In genomic region chr6:47179286-47179685, GRCh38 we compare ENCODE assay signal across 16 cellular contexts.
"Had no signal": no experiment of that assay in that cellular context is flagged by ENCODE, and none has a peak within 500 bp of the region (broad histone marks: within the 10 kb centered on the region; RNA-seq: fewer than 3 reads in every experiment).

No MANE protein-coding gene starts in this region.

- H3K27ac Mint-ChIP-seq: natural killer cell; stimulated activated effector memory CD8-positive, alpha-beta T cell treated with anti-CD3 and anti-CD28 coated beads, Interleukin-12 subunit alpha, Interleukin-12 subunit beta, amount 100 ng/mL, for 72 hours had no signal

- ATAC-seq: gastrocnemius medialis; left cardiac atrium; left ventricle myocardium superior; natural killer cell; stimulated activated effector memory CD8-positive, alpha-beta T cell treated with anti-CD3 and anti-CD28 coated beads, Interleukin-12 subunit alpha, Interleukin-12 subunit beta, amount 100 ng/mL, for 72 hours; stimulated activated naive CD8-positive, alpha-beta T cell treated with anti-CD3 and anti-CD28 coated beads, Interleukin-15, Interleukin-2, amounts not matched to agents 100 U/mL and 50 U/mL, for 24 hours had no signal

- H3K4me3 ChIP-seq: coronary artery, gastrocnemius medialis, ovary, right atrium auricular region, suprapubic skin, tibial artery had no signal

- DNase-seq: caudate nucleus; effector CD8-positive, alpha-beta T cell; gastrocnemius medialis; left cardiac atrium; left ventricle myocardium superior; natural killer cell; ovary; stimulated activated CD4-positive, alpha-beta T cell treated with anti-CD3 and anti-CD28 coated beads, Interleukin-4, amount 100 ng/mL, for 1 hour; stimulated activated CD8-positive, alpha-beta memory T cell treated with anti-CD3 and anti-CD28 coated beads, Interleukin-4, amount 100 ng/mL, for 48 hours; stimulated activated naive CD8-positive, alpha-beta T cell treated with anti-CD3 and anti-CD28 coated beads, Interleukin-15, Interleukin-2, amounts not matched to agents 100 U/mL and 50 U/mL, for 24 hours; tibial artery had no signal

- H3K4me1 Mint-ChIP-seq: natural killer cell; neural crest cell; stimulated activated effector memory CD8-positive, alpha-beta T cell treated with anti-CD3 and anti-CD28 coated beads, Interleukin-12 subunit alpha, Interleukin-12 subunit beta, amount 100 ng/mL, for 72 hours had no signal

- H3K9me3 Mint-ChIP-seq: stimulated activated effector memory CD8-positive, alpha-beta T cell treated with anti-CD3 and anti-CD28 coated beads, Interleukin-12 subunit alpha, Interleukin-12 subunit beta, amount 100 ng/mL, for 72 hours had no signal

- H3K27me3 ChIP-seq: gastrocnemius medialis, ovary, right atrium auricular region, suprapubic skin, tibial artery had no signal

- H3K9me3 ChIP-seq: gastrocnemius medialis, ovary, right atrium auricular region, suprapubic skin, tibial artery had no signal

- H3K4me1 ChIP-seq: gastrocnemius medialis, right atrium auricular region, suprapubic skin, tibial artery had no signal

- H3K36me3 ChIP-seq: gastrocnemius medialis, ovary, right atrium auricular region, suprapubic skin, tibial artery had no signal

- H3K36me3 Mint-ChIP-seq: natural killer cell; stimulated activated effector memory CD8-positive, alpha-beta T cell treated with anti-CD3 and anti-CD28 coated beads, Interleukin-12 subunit alpha, Interleukin-12 subunit beta, amount 100 ng/mL, for 72 hours had no signal

- H3K4me3 Mint-ChIP-seq: natural killer cell; neural crest cell; stimulated activated effector memory CD8-positive, alpha-beta T cell treated with anti-CD3 and anti-CD28 coated beads, Interleukin-12 subunit alpha, Interleukin-12 subunit beta, amount 100 ng/mL, for 72 hours had no signal

- H3K27ac ChIP-seq: coronary artery, gastrocnemius medialis, ovary, right atrium auricular region, suprapubic skin, tibial artery had no signal
